In the genomic region with DNA sequence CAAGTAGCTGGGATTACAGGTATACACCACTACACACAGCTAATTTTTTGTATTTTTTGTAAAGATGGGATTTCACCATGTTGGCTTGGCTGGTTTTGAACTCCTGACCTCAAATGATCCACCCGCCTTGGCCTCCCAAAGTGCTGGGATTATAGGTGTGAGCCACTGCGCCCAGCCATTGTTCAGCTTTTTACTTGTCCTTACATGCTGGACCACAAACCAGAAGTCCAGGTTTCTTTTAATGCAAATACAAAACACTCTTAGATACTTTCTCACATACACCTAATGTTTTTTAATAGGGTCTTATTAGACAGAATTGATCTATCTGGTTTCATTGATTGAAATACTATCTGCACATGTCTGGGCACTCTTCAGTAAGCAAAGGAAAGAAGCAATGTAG, we compare ENCODE assay signal across 16 cellular contexts. TPM values are rescaled to one million over a fixed set of nuclear protein-coding genes. Genes with fewer than 3 reads are reported as not detected.
A peak's percentile ranks its signal among the peaks of the same experiment; 100 is the strongest.
DNase-seq lines count a peak whose midpoint lies in the region; ATAC-seq, FAIRE-seq and TF ChIP-seq lines count a peak whose summit lies in the region.
"Had no signal": no experiment of that assay in that cellular context is flagged by ENCODE, and none has a peak within 500 bp of the region (broad histone marks: within the 10 kb centered on the region; RNA-seq: fewer than 3 reads in every experiment).

No MANE protein-coding gene starts in this region.

- no peaks in the 10 kb centered on the region for H3K9me3 ChIP-seq in mucosa of descending colon

- DNase-seq in stimulated activated naive CD8-positive, alpha-beta T cell treated with anti-CD3 and anti-CD28 coated beads, Interleukin-15, Interleukin-2, amounts not matched to agents 100 U/mL and 50 U/mL, for 24 hours = no peak
- no peak for DNase-seq in activated CD8-positive, alpha-beta T cell treated with anti-CD3 and anti-CD28 coated beads for 36 hours
- DNase-seq in bronchial epithelial cell (ENCODE audit: low read depth) (peak; percentile 54), mucosa of descending colon (no peak), GF-D8 (lab: John Stamatoyannopoulos, UW) (no peak)
- no peak for DNase-seq in stimulated activated naive CD8-positive, alpha-beta T cell treated with anti-CD3 and anti-CD28 coated beads, Interleukin-15, amount 100 ng/mL, for 72 hours
- DNase-seq: H9, IMR-90, NCI-H1436, NCI-H2081, NCI-H524, RPMI8226 had no signal

- H3K27ac Mint-ChIP-seq in stimulated activated naive CD8-positive, alpha-beta T cell treated with anti-CD3 and anti-CD28 coated beads, Interleukin-15, Interleukin-2, amounts not matched to agents 100 ng/mL and 50 ng/mL, for 24 hours = no peak overlapping the region
- peak overlapping the region; percentile 83 for H3K27ac Mint-ChIP-seq in activated CD8-positive, alpha-beta T cell treated with anti-CD3 and anti-CD28 coated beads for 36 hours
- H3K27ac Mint-ChIP-seq in stimulated activated naive CD8-positive, alpha-beta T cell treated with anti-CD3 and anti-CD28 coated beads, Interleukin-15, amount 100 ng/mL, for 72 hours = peak overlapping the region; percentile 48 to 88
- H3K27ac Mint-ChIP-seq: B cell, H9 had no signal

- H3K36me3 ChIP-seq in bronchial epithelial cell (ENCODE audit: control insufficient read depth, insufficient read depth, low read length) = no peaks in the 10 kb centered on the region
- no peaks in the 10 kb centered on the region for H3K36me3 ChIP-seq in mucosa of descending colon (ENCODE audit: low read depth)

- FAIRE-seq in bronchial epithelial cell (lab: Jason Lieb, UNC) = no peak
- FAIRE-seq: GM12878 had no signal

- H3K27me3 ChIP-seq in bronchial epithelial cell (ENCODE audit: control insufficient read depth, insufficient read depth, low read length) = no peaks in the 10 kb centered on the region

- POLR2A ChIA-PET in activated CD8-positive, alpha-beta T cell treated with anti-CD3 and anti-CD28 coated beads for 36 hours (lab: Charles Lee) = interaction anchor here (1.0 to 1.7 kb wide), 4 partner anchors 10 to 75 kb away, joined by 3 to 9 read pairs (median 4); a partner anchor contains a TSS

- intact Hi-C loops in activated CD8-positive, alpha-beta T cell treated with anti-CD3 and anti-CD28 coated beads for 36 hours (cut with micrococcal nuclease) = no loop called here
- intact Hi-C loops in mucosa of descending colon (cut with DNase I, micrococcal nuclease) = no loop called here

- peaks cover 9% of the 10 kb centered on the region for H3K9me3 Mint-ChIP-seq in stimulated activated naive CD8-positive, alpha-beta T cell treated with anti-CD3 and anti-CD28 coated beads, Interleukin-15, Interleukin-2, amounts not matched to agents 100 ng/mL and 50 ng/mL, for 24 hours
- H3K9me3 Mint-ChIP-seq in activated CD8-positive, alpha-beta T cell treated with anti-CD3 and anti-CD28 coated beads for 36 hours = peaks cover 8% of the 10 kb centered on the region
- H3K9me3 Mint-ChIP-seq in stimulated activated naive CD8-positive, alpha-beta T cell treated with anti-CD3 and anti-CD28 coated beads, Interleukin-15, amount 100 ng/mL, for 72 hours = peaks cover 7 to 11% of the 10 kb centered on the region in 2 donors
- H3K9me3 Mint-ChIP-seq: H9 had no signal

- ATAC-seq in stimulated activated naive CD8-positive, alpha-beta T cell treated with anti-CD3 and anti-CD28 coated beads, Interleukin-15, Interleukin-2, amounts not matched to agents 100 U/mL and 50 U/mL, for 24 hours = no peak
- no peak for ATAC-seq in activated CD8-positive, alpha-beta T cell treated with anti-CD3 and anti-CD28 coated beads for 36 hours
- ATAC-seq in stimulated activated naive CD8-positive, alpha-beta T cell treated with anti-CD3 and anti-CD28 coated beads, Interleukin-15, amount 100 ng/mL, for 72 hours = no peak
- ATAC-seq in mucosa of descending colon = no peak
- ATAC-seq in HG02798 (IDR thresholded peaks at IDR 0.05; ENCODE audit: poor library complexity, unreplicated experiment) = no peak
- ATAC-seq: GM12878 had no signal

- H3K4me3 ChIP-seq in bronchial epithelial cell (ENCODE audit: low read depth, low read length) = no peak overlapping the region
- H3K4me3 ChIP-seq in mucosa of descending colon = no peak overlapping the region
- H3K4me3 ChIP-seq: GM12878 had no signal

- CTCF ChIA-PET in activated CD8-positive, alpha-beta T cell treated with anti-CD3 and anti-CD28 coated beads for 36 hours (lab: Charles Lee) = interaction anchor here (0.8 to 2.1 kb wide), 2 partner anchors 38 to 294 kb away, joined by 3 to 7 read pairs; no protein-coding TSS in a partner anchor

- H3K36me3 Mint-ChIP-seq in stimulated activated naive CD8-positive, alpha-beta T cell treated with anti-CD3 and anti-CD28 coated beads, Interleukin-15, Interleukin-2, amounts not matched to agents 100 ng/mL and 50 ng/mL, for 24 hours (ENCODE audit: low read depth) = peaks cover 11% of the 10 kb centered on the region
- H3K36me3 Mint-ChIP-seq in activated CD8-positive, alpha-beta T cell treated with anti-CD3 and anti-CD28 coated beads for 36 hours (ENCODE audit: low read depth) = peaks cover 9% of the 10 kb centered on the region

- no peak for TF ChIP-seq CTCF in activated CD8-positive, alpha-beta T cell treated with anti-CD3 and anti-CD28 coated beads for 36 hours (IDR thresholded peaks at IDR 0.05)
- TF ChIP-seq CTCF in bronchial epithelial cell (IDR thresholded peaks at IDR 0.05; ENCODE audit: insufficient read depth, low read length, severe bottlenecking) (no peak), mucosa of descending colon (IDR thresholded peaks at IDR 0.05) (no peak)

- no peaks in the 10 kb centered on the region for H3K27me3 Mint-ChIP-seq in stimulated activated naive CD8-positive, alpha-beta T cell treated with anti-CD3 and anti-CD28 coated beads, Interleukin-15, Interleukin-2, amounts not matched to agents 100 ng/mL and 50 ng/mL, for 24 hours
- no peaks in the 10 kb centered on the region for H3K27me3 Mint-ChIP-seq in activated CD8-positive, alpha-beta T cell treated with anti-CD3 and anti-CD28 coated beads for 36 hours
- H3K27me3 Mint-ChIP-seq in stimulated activated naive CD8-positive, alpha-beta T cell treated with anti-CD3 and anti-CD28 coated beads, Interleukin-15, amount 100 ng/mL, for 72 hours = no peaks in the 10 kb centered on the region
- H3K27me3 Mint-ChIP-seq: B cell had no signal

- H3K4me1 ChIP-seq in mucosa of descending colon (ENCODE audit: low read depth) = no peaks in the 10 kb centered on the region

- H3K4me3 Mint-ChIP-seq in stimulated activated naive CD8-positive, alpha-beta T cell treated with anti-CD3 and anti-CD28 coated beads, Interleukin-15, Interleukin-2, amounts not matched to agents 100 ng/mL and 50 ng/mL, for 24 hours = peak overlapping the region; percentile 71
- H3K4me3 Mint-ChIP-seq in activated CD8-positive, alpha-beta T cell treated with anti-CD3 and anti-CD28 coated beads for 36 hours = peak overlapping the region; percentile 61
- H3K4me3 Mint-ChIP-seq in stimulated activated naive CD8-positive, alpha-beta T cell treated with anti-CD3 and anti-CD28 coated beads, Interleukin-15, amount 100 ng/mL, for 72 hours = peak overlapping the region; percentile 68 to 79
- H3K4me3 Mint-ChIP-seq: B cell, H9 had no signal

- peaks cover 64% of the 10 kb centered on the region for H3K4me1 Mint-ChIP-seq in stimulated activated naive CD8-positive, alpha-beta T cell treated with anti-CD3 and anti-CD28 coated beads, Interleukin-15, Interleukin-2, amounts not matched to agents 100 ng/mL and 50 ng/mL, for 24 hours (ENCODE audit: low read depth)
- H3K4me1 Mint-ChIP-seq in activated CD8-positive, alpha-beta T cell treated with anti-CD3 and anti-CD28 coated beads for 36 hours (ENCODE audit: low read depth) = peaks cover 58% of the 10 kb centered on the region
- H3K4me1 Mint-ChIP-seq in stimulated activated naive CD8-positive, alpha-beta T cell treated with anti-CD3 and anti-CD28 coated beads, Interleukin-15, amount 100 ng/mL, for 72 hours = peaks cover 74% of the 10 kb centered on the region

RNA-seq across cellular contexts. Expression of a gene that starts 40.5 kb away (rescaled TPM):
- 100 to 1,000 TPM; 197 to 200 TPM for total RNA-seq in activated CD8-positive, alpha-beta T cell treated with anti-CD3 and anti-CD28 coated beads for 36 hours
- total RNA-seq in bronchial epithelial cell (10.9 and 14.7 TPM in 2 replicates), mucosa of descending colon (100 to 1,000 TPM; 124 to 176 (median 147) TPM)
